Comparison of ENCODE assay signal across 11 cellular contexts in genomic region chr17:17710355-17710727, GRCh38. TPM values are rescaled to one million over a fixed set of nuclear protein-coding genes. Genes with fewer than 3 reads are reported as not detected.
DNase-seq lines count a peak whose midpoint lies in the region; TF ChIP-seq lines count a peak whose summit lies in the region.
"Had no signal": no experiment of that assay in that cellular context is flagged by ENCODE, and none has a peak within 500 bp of the region (broad histone marks: within the 10 kb centered on the region; RNA-seq: fewer than 3 reads in every experiment).

No MANE protein-coding gene starts in this region.

- H4K20me1 ChIP-seq in BLaER1 (peaks cover 100% of the 10 kb centered on the region), hepatocyte (ENCODE audit: insufficient read depth, poor library complexity, severe bottlenecking) (peaks cover 13% of the 10 kb centered on the region)

- no peak overlapping the region for H2AFZ ChIP-seq in hepatocyte

- WGBS in adrenal gland, 4 donors = 50 to 89% (median 77%) methylated on average over 1 to 4 of the region's 4 CpGs; no CpG with 5 or more reads in 1 of the 4 donors
- 84% methylated on average over 4 of the region's 4 CpGs for WGBS in hepatocyte (ENCODE audit: low lambda C conversion rate, missing lambda C conversion rate)
- 89% methylated on average over 4 of the region's 4 CpGs for WGBS in sigmoid colon, 2 donors

- no peaks in the 10 kb centered on the region for H3K27me3 ChIP-seq in BLaER1
- H3K27me3 ChIP-seq in adrenal gland = no peaks in the 10 kb centered on the region
- no peaks in the 10 kb centered on the region for H3K27me3 ChIP-seq in hepatocyte
- H3K27me3 ChIP-seq in sigmoid colon = no peaks in the 10 kb centered on the region

- H3K79me2 ChIP-seq in hepatocyte = peaks cover 90% of the 10 kb centered on the region

- no peak for TF ChIP-seq EP300 in sigmoid colon (IDR thresholded peaks at IDR 0.05)

- H3K36me3 ChIP-seq in BLaER1 (peaks cover 37% of the 10 kb centered on the region), adrenal gland (replicated peaks in 1 of 2) (no peaks in the 10 kb centered on the region), hepatocyte (replicated peaks; ENCODE audit: insufficient read depth, low read depth) (no peaks in the 10 kb centered on the region), sigmoid colon (no peaks in the 10 kb centered on the region)

- intact Hi-C loops in adrenal gland (cut with DNase I) = no loop called here
- intact Hi-C loops in sigmoid colon (cut with DNase I) = no loop called here

- H3K9ac ChIP-seq in BLaER1 = no peak overlapping the region

- no peak overlapping the region for H3K4me3 ChIP-seq in BLaER1
- H3K4me3 ChIP-seq in adrenal gland = no peak overlapping the region
- no peak overlapping the region for H3K4me3 ChIP-seq in hepatocyte
- H3K4me3 ChIP-seq in sigmoid colon = no peak overlapping the region

- H3K4me1 ChIP-seq in BLaER1 = peaks cover 96% of the 10 kb centered on the region
- H3K4me1 ChIP-seq in adrenal gland (replicated peaks in 1 of 2) = peaks cover 18 to 42% of the 10 kb centered on the region in 2 donors
- H3K4me1 ChIP-seq in hepatocyte (ENCODE audit: insufficient read depth) = peaks cover 71% of the 10 kb centered on the region
- peaks cover 0 to 62% (median 59%) of the 10 kb centered on the region in 4 donors for H3K4me1 ChIP-seq in sigmoid colon

- no peaks in the 10 kb centered on the region for H3K9me3 ChIP-seq in BLaER1
- H3K9me3 ChIP-seq in adrenal gland (replicated peaks in 1 of 3) = no peaks in the 10 kb centered on the region
- H3K9me3 ChIP-seq in hepatocyte (ENCODE audit: low read depth) = no peaks in the 10 kb centered on the region
- H3K9me3 ChIP-seq in sigmoid colon = no peaks in the 10 kb centered on the region

- TF ChIP-seq CTCF in adrenal gland (IDR thresholded peaks at IDR 0.05) (no peak), hepatocyte (IDR thresholded peaks at IDR 0.05; ENCODE audit: poor library complexity) (no peak), sigmoid colon (IDR thresholded peaks at IDR 0.05) (no peak)

- H3K9me2 ChIP-seq in hepatocyte (replicated peaks; ENCODE audit: insufficient read depth) = no peaks in the 10 kb centered on the region

- DNase-seq in adrenal gland = no peak
- DNase-seq in hepatocyte (ENCODE audit: low spot score) = no peak
- no peak for DNase-seq in sigmoid colon
- DNase-seq in NCI-H748 treated with DMSO at 0.1 percent for 48 hours (lab: John Stamatoyannopoulos, UW) = no peak
- no peak for DNase-seq in NCI-H2227 (lab: John Stamatoyannopoulos, UW; ENCODE audit: unreplicated experiment)
- no peak for DNase-seq in SW 1271 (lab: John Stamatoyannopoulos, UW)
- no peak for DNase-seq in activated gamma-delta T cell (lab: John Stamatoyannopoulos, UW)
- DNase-seq: activated CD4-positive, alpha-beta T cell treated with anti-CD3 and anti-CD28 coated beads, Interleukin-2, amount 50 U/mL, for 48 hours; naive B cell; T-helper 9 cell had no signal

- H3K27ac ChIP-seq in BLaER1 = no peak overlapping the region
- H3K27ac ChIP-seq in adrenal gland = peak overlapping the region; percentile 6 to 89 (median 49)
- H3K27ac ChIP-seq in hepatocyte = peak overlapping the region; percentile 89
- peak overlapping the region; percentile 84 to 88 (median 86) for H3K27ac ChIP-seq in sigmoid colon

- peak overlapping the region; percentile 81 for H3K4me2 ChIP-seq in BLaER1
- peak overlapping the region; percentile 42 for H3K4me2 ChIP-seq in hepatocyte

- TF ChIP-seq POLR2A in adrenal gland (IDR thresholded peaks at IDR 0.05) (no peak), sigmoid colon (IDR thresholded peaks at IDR 0.05) (no peak)

RNA-seq across cellular contexts. Expression of gene RAI1, which starts 29.1 kb away (rescaled TPM):
- total RNA-seq in adrenal gland = 10 to 100 TPM; 14.7 to 37.3 (median 28.1) TPM
- 10 to 100 TPM in 2 of 3 donors, 1 to 10 TPM in 1; 4.2 to 31.2 (median 14.6) TPM for polyA plus RNA-seq in adrenal gland
- total RNA-seq in hepatocyte = 19.2 and 23.8 TPM in 2 replicates
- 18.7 and 20.2 TPM in 2 replicates for polyA plus RNA-seq in hepatocyte
- 10 to 100 TPM in 2 of 4 donors, 1 to 10 TPM in 2; 7.4 to 31.9 (median 12.5) TPM for total RNA-seq in sigmoid colon
- polyA plus RNA-seq in sigmoid colon = 10 to 100 TPM in 1 of 3 donors, 1 to 10 TPM in 2; 1.8 to 14.2 (median 2.5) TPM
